Comparison of ENCODE assay signal across 30 cellular contexts in genomic region chr2:111647359-111647758, GRCh38.
DNase-seq lines count a peak whose midpoint lies in the region; ATAC-seq, FAIRE-seq and TF ChIP-seq lines count a peak whose summit lies in the region.
"Had no signal": no experiment of that assay in that cellular context is flagged by ENCODE, and none has a peak within 500 bp of the region (broad histone marks: within the 10 kb centered on the region; RNA-seq: fewer than 3 reads in every experiment).

No MANE protein-coding gene starts in this region.

- H4K91ac ChIP-seq in neuronal stem cell (ENCODE audit: low read depth, low read length, poor library complexity) = no peak overlapping the region

- no peak for TF ChIP-seq EP300 in K562 (IDR thresholded peaks at IDR 0.05; ENCODE audit: low read length)

- no peak for ATAC-seq in K562
- ATAC-seq in heart left ventricle = no peak
- ATAC-seq: A549; CD8-positive, alpha-beta T cell had no signal

- H2AK5ac ChIP-seq in neuronal stem cell (ENCODE audit: low read depth, low read length) = no peak overlapping the region

- in situ Hi-C loops in K562 (cut with MboI) = no loop called here

- WGBS in K562 (ENCODE audit: insufficient coverage, low coverage, missing lambda C conversion rate) = 40% methylated on average over 3 of the region's 3 CpGs
- no CpG with 5 or more reads among the region's 3 CpGs for WGBS in neuronal stem cell (ENCODE audit: extremely low coverage in 2 of 2, insufficient read length in 2 of 2, insufficient replicate concordance in 1 of 2), 2 donors
- 76 to 90% (median 88%) methylated on average over 3 of the region's 3 CpGs for WGBS in heart left ventricle, 4 donors

- H3K36me3 ChIP-seq in HEK293 (ENCODE audit: control insufficient read depth in 2 of 2, insufficient read depth in 1 of 2, low read length in 2 of 2) (no peaks in the 10 kb centered on the region), K562 (ENCODE audit: control insufficient read depth, insufficient read depth, low read length) (no peaks in the 10 kb centered on the region), neuronal stem cell (replicated peaks in 1 of 2; ENCODE audit: control insufficient read depth in 2 of 2, insufficient read depth in 2 of 2, low read length in 2 of 2) (no peaks in the 10 kb centered on the region), heart left ventricle (no peaks in the 10 kb centered on the region)
- H3K36me3 ChIP-seq: BE2C; BLaER1; BLaER1 treated with 17β-estradiol and CSF1 and Interleukin-3, amounts not matched to agents 10 nM and 100 nM had no signal

- TF ChIP-seq POLR2A in K562 (conservative IDR thresholded peaks at IDR 0.05) (no peak), heart left ventricle (IDR thresholded peaks at IDR 0.05) (no peak)

- no peaks in the 10 kb centered on the region for H3K79me1 ChIP-seq in neuronal stem cell (ENCODE audit: low read depth, low read length)

- H3K18ac ChIP-seq in neuronal stem cell (ENCODE audit: low read length) = no peak overlapping the region

- H3K4me3 ChIP-seq in HEK293 (ENCODE audit: low read depth, low read length) (no peak overlapping the region), K562 (no peak overlapping the region), neuronal stem cell (ENCODE audit: low read length in 2 of 2) (no peak overlapping the region), heart left ventricle (no peak overlapping the region)
- H3K4me3 ChIP-seq: A549; BLaER1; BLaER1 treated with 17β-estradiol and CSF1 and Interleukin-3, amounts not matched to agents 10 nM and 100 nM had no signal

- DNase-seq in K562 (ENCODE audit: extremely low read depth in 1 of 4, low spot score in 3 of 4) = no peak
- DNase-seq in neuronal stem cell (ENCODE audit: low spot score) = no peak
- no peak for DNase-seq in heart left ventricle
- DNase-seq: 8988T; ACHN; AML-193; BE2C; C1 segment of cervical spinal cord; Caco-2; Calu3; CD4-positive, alpha-beta memory T cell; CD4-positive, alpha-beta T cell; CD4-positive, CD25-positive, alpha-beta regulatory T cell; CD8-positive, alpha-beta memory T cell; CD8-positive, alpha-beta T cell; COR-L47; DMS 273 treated with DMSO at 0.1 percent for 48 hours; DMS153; DMS53; DMS79; DMS79 treated with DMSO at 0.1 percent for 48 hours; DND-41; EL had no signal

- H3K27ac ChIP-seq in HEK293 (ENCODE audit: extremely low read depth, low read depth, low read length) (no peak overlapping the region), K562 (ENCODE audit: extremely low read depth, low read depth, low read length) (no peak overlapping the region), neuronal stem cell (replicated peaks; ENCODE audit: low read length) (no peak overlapping the region), heart left ventricle (no peak overlapping the region)
- H3K27ac ChIP-seq: 22Rv1; A549; BLaER1; BLaER1 treated with 17β-estradiol and CSF1 and Interleukin-3, amounts not matched to agents 10 nM and 100 nM; C4-2B had no signal

- H3K27me3 ChIP-seq in K562 (ENCODE audit: control insufficient read depth in 2 of 2, insufficient read depth in 2 of 2, low read length in 2 of 2) (no peaks in the 10 kb centered on the region), neuronal stem cell (ENCODE audit: control insufficient read depth in 3 of 3, insufficient read depth in 3 of 3, low read depth in 1 of 3, low read length in 3 of 3) (no peaks in the 10 kb centered on the region), heart left ventricle (peaks cover 0 to 2% (median 0%) of the 10 kb centered on the region in 9 donors)
- H3K27me3 ChIP-seq: BE2C; BLaER1; BLaER1 treated with 17β-estradiol and CSF1 and Interleukin-3, amounts not matched to agents 10 nM and 100 nM had no signal

- H4K8ac ChIP-seq in neuronal stem cell (ENCODE audit: low read depth, low read length) = no peak overlapping the region

- no peaks in the 10 kb centered on the region for H3K4me1 ChIP-seq in HEK293 (ENCODE audit: control insufficient read depth, insufficient read depth, low read length)
- peaks cover 7 to 13% of the 10 kb centered on the region in 2 experiments; a peak in 4 of 5 replicates for H3K4me1 ChIP-seq in K562 (replicated peaks in 1 of 2; ENCODE audit: control insufficient read depth in 2 of 2, insufficient read depth in 2 of 2, low read length in 2 of 2)
- no peaks in the 10 kb centered on the region for H3K4me1 ChIP-seq in neuronal stem cell (ENCODE audit: control insufficient read depth in 2 of 2, insufficient read depth in 1 of 2, low read depth in 1 of 2, low read length in 2 of 2)
- peaks cover 0 to 4% (median 0%) of the 10 kb centered on the region in 12 donors for H3K4me1 ChIP-seq in heart left ventricle
- H3K4me1 ChIP-seq: A549, BE2C, BLaER1, Caco-2 had no signal

- TF ChIP-seq CTCF in HEK293 (tag by site-specific recombination; IDR thresholded peaks at IDR 0.05) (no peak), K562 (IDR thresholded peaks at IDR 0.05 in 2 of 3, conservative IDR thresholded peaks at IDR 0.05 in 1 of 3; ENCODE audit: insufficient read depth in 2 of 3, low read depth in 1 of 3, low read length in 3 of 3) (no peak), heart left ventricle (IDR thresholded peaks at IDR 0.05) (no peak)

- H3K9me3 ChIP-seq in HEK293 (ENCODE audit: control insufficient read depth, insufficient read depth, low read depth, low read length) (no peaks in the 10 kb centered on the region), K562 (replicated peaks; ENCODE audit: control insufficient read depth, insufficient read depth, low read depth, low read length) (peaks cover 5% of the 10 kb centered on the region; the same call in 1 of the 2 replicates), neuronal stem cell (replicated peaks in 1 of 2; ENCODE audit: control insufficient read depth in 2 of 2, insufficient read depth in 1 of 2, low read depth in 1 of 2, low read length in 2 of 2) (peaks cover 0 to 6% of the 10 kb centered on the region in 2 donors), heart left ventricle (peaks cover 0 to 44% (median 14%) of the 10 kb centered on the region in 12 donors)
- H3K9me3 ChIP-seq: BE2C had no signal

- H3K4me2 ChIP-seq in K562 (ENCODE audit: insufficient read depth, low read length) (no peak overlapping the region), neuronal stem cell (ENCODE audit: insufficient read depth, low read length, poor library complexity, severe bottlenecking) (no peak overlapping the region)
- H3K4me2 ChIP-seq: A549; BLaER1; BLaER1 treated with 17β-estradiol and CSF1 and Interleukin-3, amounts not matched to agents 10 nM and 100 nM had no signal

- FAIRE-seq in K562 (lab: Jason Lieb, UNC) = no peak
- FAIRE-seq: A549, D721Med had no signal

- H3K79me2 ChIP-seq in K562 (ENCODE audit: control insufficient read depth, insufficient read depth, low read length) = no peaks in the 10 kb centered on the region

- no peak overlapping the region for H2BK12ac ChIP-seq in neuronal stem cell (ENCODE audit: low read length)

- H2AFZ ChIP-seq in K562 (ENCODE audit: low read depth, low read length) (no peak overlapping the region), neuronal stem cell (ENCODE audit: low read length) (no peak overlapping the region)

- no peak overlapping the region for H3K14ac ChIP-seq in neuronal stem cell (ENCODE audit: low read length)

- POLR2A ChIA-PET in HEK293 (lab: Yijun Ruan, JAX) = no interaction called here
- POLR2A ChIA-PET in K562 (lab: Yijun Ruan, JAX) = no interaction called here

- no peak for TF ChIP-seq RAD21 in K562 (CRISPR knock-in tag; conservative IDR thresholded peaks at IDR 0.05 in 1 of 2, IDR thresholded peaks at IDR 0.05 in 1 of 2)

- CTCF ChIA-PET in HEK293 (lab: Yijun Ruan, JAX) (interaction anchor here (1.1 to 1.6 kb wide), 2 partner anchors 15 to 45 kb away, joined by 3 read pairs; no protein-coding TSS in a partner anchor), K562 (lab: Yijun Ruan, JAX; ENCODE audit: low intra/inter-chr PET ratio) (no interaction called here)

- intact Hi-C loops in K562 (cut with micrococcal nuclease) = no loop called here
- intact Hi-C loops in heart left ventricle (cut with DNase I) = no loop called here

- no peak overlapping the region for H3K23ac ChIP-seq in neuronal stem cell (ENCODE audit: low read depth, low read length, poor library complexity)

- H4K20me1 ChIP-seq in K562 (replicated peaks; ENCODE audit: control insufficient read depth, insufficient read depth, low read length) = no peaks in the 10 kb centered on the region
- H4K20me1 ChIP-seq: BLaER1; BLaER1 treated with 17β-estradiol and CSF1 and Interleukin-3, amounts not matched to agents 10 nM and 100 nM had no signal

- BruUV-seq in K562 (replicated peaks; lab: Mats Ljungman, UMichigan) = no TSS peak

- H3K9ac ChIP-seq in K562 (ENCODE audit: insufficient read depth in 1 of 2, low read depth in 2 of 2, low read length in 2 of 2) (no peak overlapping the region), neuronal stem cell (ENCODE audit: low read depth, low read length, poor library complexity) (no peak overlapping the region)
- H3K9ac ChIP-seq: BLaER1; BLaER1 treated with 17β-estradiol and CSF1 and Interleukin-3, amounts not matched to agents 10 nM and 100 nM had no signal

- H3K9me1 ChIP-seq in K562 (ENCODE audit: control insufficient read depth, insufficient read depth, low read length) = no peaks in the 10 kb centered on the region

- no peak overlapping the region for H2BK120ac ChIP-seq in neuronal stem cell (ENCODE audit: low read depth, low read length)

- no peak overlapping the region for H2BK5ac ChIP-seq in neuronal stem cell (ENCODE audit: low read length)

- no peak overlapping the region for H2BK15ac ChIP-seq in neuronal stem cell (ENCODE audit: low read length)

- no peak overlapping the region for H3K4ac ChIP-seq in neuronal stem cell (ENCODE audit: low read length)

TF ChIP-seq in HEK293, 187 proteins besides CTCF, POLR2A, EP300 and RAD21:
- TF ChIP-seq KLF10 (tag by site-specific recombination; IDR thresholded peaks at IDR 0.05) = no peak
- peak; percentile 85 for TF ChIP-seq SETDB1 (IDR thresholded peaks at IDR 0.05; ENCODE audit: insufficient read length, low read length)
- no peak for TF ChIP-seq ZNF629 (tag by site-specific recombination; IDR thresholded peaks at IDR 0.05)

Comparison
In these comparisons a context has a peak if more than half of its experiments do, and no peak if none do; other contexts are left out.
1. Of the 44 proteins assayed by ChIP-seq in both K562 and HEK293: peak only in K562: none; only in HEK293: SETDB1; in both: none; in neither: 43.